ENCODE assay signal across 12 cellular contexts in genomic region chr14:99244960-99245340, GRCh38. TPM values are rescaled to one million over a fixed set of nuclear protein-coding genes. Genes with fewer than 3 reads are reported as not detected.
DNase-seq lines count a peak whose midpoint lies in the region; ATAC-seq and TF ChIP-seq lines count a peak whose summit lies in the region.
"Had no signal": no experiment of that assay in that cellular context is flagged by ENCODE, and none has a peak within 500 bp of the region (broad histone marks: within the 10 kb centered on the region; RNA-seq: fewer than 3 reads in every experiment).

No MANE protein-coding gene starts in this region.

- intact Hi-C loops in A673 (cut with micrococcal nuclease; ENCODE audit: unreplicated experiment), result no loop called here
- intact Hi-C loops in breast epithelium (cut with DNase I; ENCODE audit: low total_unique reads), result no loop called here

- H3K27ac Mint-ChIP-seq in central memory CD8-positive, alpha-beta T cell (ENCODE audit: low read depth), result peak overlapping the region; percentile 97

- H3K4me3 ChIP-seq in A673 (ENCODE audit: low read depth, low read length, poor library complexity, severe bottlenecking) (no peak overlapping the region), HAP-1 (peak overlapping the region; percentile 26; the same call in 1 of the 2 replicates), muscle layer of duodenum (ENCODE audit: low read depth in 1 of 2, low read length in 2 of 2) (no peak overlapping the region), breast epithelium (no peak overlapping the region)
- H3K4me3 ChIP-seq: left lung had no signal

- TF ChIP-seq POLR2A in breast epithelium (IDR thresholded peaks at IDR 0.05), result no peak

- CTCF ChIA-PET in A673 (lab: Charles Lee), result no interaction called here

- H3K4me1 Mint-ChIP-seq in central memory CD8-positive, alpha-beta T cell, result peaks cover 86% of the 10 kb centered on the region

- no peaks in the 10 kb centered on the region for H3K9me3 Mint-ChIP-seq in central memory CD8-positive, alpha-beta T cell

- no peak for DNase-seq in A673 (ENCODE audit: low spot score)
- no peak for DNase-seq in HAP-1 (ENCODE audit: low spot score in 2 of 2)
- DNase-seq in central memory CD8-positive, alpha-beta T cell (ENCODE audit: low spot score in 2 of 2), result no peak
- DNase-seq in NCI-H524 treated with DMSO at 0.1 percent for 48 hours (lab: John Stamatoyannopoulos, UW), result no peak
- no peak for DNase-seq in breast epithelium (ENCODE audit: low spot score in 2 of 2)
- no peak for DNase-seq in NCI-H2107 treated with DMSO at 0.1 percent for 48 hours (lab: John Stamatoyannopoulos, UW; ENCODE audit: unreplicated experiment)
- no peak for DNase-seq in germinal center (ENCODE audit: low spot score)
- DNase-seq: activated CD8-positive, alpha-beta memory T cell treated with anti-CD3 and anti-CD28 coated beads, Interleukin-2, amount 50 U/mL, for 48 hours; left lung; NCI-H446 treated with DMSO at 0.1 percent for 48 hours; T-helper 9 cell had no signal

- H3K4me1 ChIP-seq in A673 (ENCODE audit: insufficient read depth, low read length, poor library complexity, severe bottlenecking) (peaks cover 98% of the 10 kb centered on the region), HAP-1 (peaks cover 39% of the 10 kb centered on the region), muscle layer of duodenum (ENCODE audit: control insufficient read depth in 1 of 2, insufficient read depth in 2 of 2, low read length in 2 of 2) (peaks cover 0 to 15% of the 10 kb centered on the region in 2 donors), breast epithelium (no peaks in the 10 kb centered on the region)
- H3K4me1 ChIP-seq: left lung had no signal

- TF ChIP-seq CTCF in A673 (conservative IDR thresholded peaks at IDR 0.05; ENCODE audit: low read depth, low read length) (no peak), breast epithelium (IDR thresholded peaks at IDR 0.05) (no peak)

- H3K27me3 ChIP-seq in A673 (replicated peaks; ENCODE audit: insufficient read depth, low read depth, low read length, poor library complexity), result no peaks in the 10 kb centered on the region
- H3K27me3 ChIP-seq in HAP-1 (ENCODE audit: low read depth), result no peaks in the 10 kb centered on the region
- H3K27me3 ChIP-seq in muscle layer of duodenum (ENCODE audit: low read depth, low read length), result peaks cover 22% of the 10 kb centered on the region
- H3K27me3 ChIP-seq in breast epithelium, result peaks cover 2 to 55% of the 10 kb centered on the region in 2 donors

- BruUV-seq in A673 (replicated peaks; lab: Mats Ljungman, UMichigan), result no TSS peak

- POLR2A ChIA-PET in A673 (lab: Charles Lee; ENCODE audit: low non-redundant PET), result no interaction called here

- H3K27me3 Mint-ChIP-seq in central memory CD8-positive, alpha-beta T cell, result no peaks in the 10 kb centered on the region

- no peaks in the 10 kb centered on the region for H3K9me3 ChIP-seq in A673 (ENCODE audit: low read depth, low read length, poor library complexity, severe bottlenecking)
- no peaks in the 10 kb centered on the region for H3K9me3 ChIP-seq in HAP-1
- H3K9me3 ChIP-seq in muscle layer of duodenum (ENCODE audit: control insufficient read depth in 1 of 2, low read length in 2 of 2), result no peaks in the 10 kb centered on the region
- H3K9me3 ChIP-seq in breast epithelium, result no peaks in the 10 kb centered on the region
- H3K9me3 ChIP-seq: left lung had no signal

- H3K4me3 Mint-ChIP-seq in central memory CD8-positive, alpha-beta T cell, result peak overlapping the region; percentile 84

- H3K36me3 Mint-ChIP-seq in central memory CD8-positive, alpha-beta T cell (ENCODE audit: insufficient read depth), result peaks cover 80% of the 10 kb centered on the region

- H3K27ac ChIP-seq in A673 (ENCODE audit: low read depth, low read length, poor library complexity, severe bottlenecking), result peak overlapping the region; percentile 68
- peak overlapping the region; percentile 14 for H3K27ac ChIP-seq in muscle layer of duodenum (ENCODE audit: low read length)
- peak overlapping the region in 1 of 2 donors; percentile 43 for H3K27ac ChIP-seq in breast epithelium
- H3K27ac ChIP-seq: left lung had no signal

- H3K36me3 ChIP-seq in A673 (ENCODE audit: insufficient read depth, low read length, poor library complexity, severe bottlenecking) (peaks cover 47% of the 10 kb centered on the region), HAP-1 (replicated peaks) (no peaks in the 10 kb centered on the region), muscle layer of duodenum (ENCODE audit: control insufficient read depth in 1 of 2, insufficient read depth in 2 of 2, low read length in 2 of 2) (no peaks in the 10 kb centered on the region), breast epithelium (no peaks in the 10 kb centered on the region)
- H3K36me3 ChIP-seq: left lung had no signal

- in situ Hi-C loops in HAP-1 (cut with MboI; ENCODE audit: low sequenced_read_pairs), result loop anchor here (10.0 kb wide), 1 partner anchor 350 kb away; no protein-coding TSS in a partner anchor

- ATAC-seq in central memory CD8-positive, alpha-beta T cell (replicated peaks; ENCODE audit: extremely low read depth, poor library complexity, severe bottlenecking), result no peak
- ATAC-seq: left lung had no signal

RNA-seq across cellular contexts. Expression of gene BCL11B, which starts 27.0 kb away (rescaled TPM):
- total RNA-seq in A673 (2021), result 80.6 and 81.3 TPM in 2 replicates
- total RNA-seq in breast epithelium, result 1 to 10 TPM in 2 of 3 donors, under 1 TPM in 1; 0.96 to 3.9 (median 2.6) TPM

Comparison
In these comparisons a context has a peak if more than half of its experiments do, and no peak if none do; other contexts are left out.
1. RNA of gene BCL11B, which starts 27.0 kb away (total RNA-seq): 80.6 to 81.3 TPM in A673; 0.96 to 3.9 TPM in breast epithelium; every median in the first group is over 10 times any median in the second.